9 cellular contexts compared by ENCODE assay signal in the genomic region with DNA sequence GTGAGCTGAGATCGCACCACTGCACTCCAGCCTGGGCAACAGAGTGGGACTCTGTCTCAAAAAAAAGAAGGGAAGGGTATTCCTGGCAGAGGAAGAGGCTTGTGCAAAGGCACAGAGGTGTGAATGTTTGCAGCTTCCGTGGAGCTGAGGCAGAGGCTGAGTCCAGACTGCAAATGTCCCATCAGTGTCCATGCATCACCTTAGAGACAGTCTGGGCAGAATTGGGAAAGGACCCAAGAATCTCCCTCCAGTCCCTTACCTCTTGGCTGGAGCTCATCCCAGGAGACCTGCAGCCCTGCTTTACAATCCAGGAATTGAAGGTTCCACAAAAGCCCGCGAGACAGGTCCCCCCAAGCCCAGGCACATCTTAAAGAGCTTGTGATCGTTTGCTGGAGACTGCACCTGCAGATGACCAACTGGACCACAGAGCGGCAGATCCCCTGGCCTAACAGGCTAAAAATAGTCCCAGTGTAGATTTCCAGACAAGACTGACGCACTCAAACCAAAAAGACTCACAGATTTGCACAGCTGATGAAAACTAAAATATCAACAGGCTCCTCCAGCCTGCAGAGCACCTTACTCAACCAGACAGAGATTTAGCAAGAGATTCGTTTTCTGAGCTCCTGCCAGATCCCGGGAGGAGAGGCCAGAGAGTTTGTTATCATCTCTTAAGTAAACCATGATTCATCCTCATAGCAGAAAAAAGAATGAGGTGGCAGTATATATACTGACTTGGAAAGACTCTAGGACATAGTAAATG. TPM values are rescaled to one million over a fixed set of nuclear protein-coding genes. Genes with fewer than 3 reads are reported as not detected.
A peak's percentile ranks its signal among the peaks of the same experiment; 100 is the strongest.
DNase-seq lines count a peak whose midpoint lies in the region; ATAC-seq and TF ChIP-seq lines count a peak whose summit lies in the region.
"Had no signal": no experiment of that assay in that cellular context is flagged by ENCODE, and none has a peak within 500 bp of the region (broad histone marks: within the 10 kb centered on the region; RNA-seq: fewer than 3 reads in every experiment).

No MANE protein-coding gene starts in this region.

- peaks cover 24% of the 10 kb centered on the region for H3F3A ChIP-seq in PC-9 (ENCODE audit: insufficient read depth, low read depth)

- H4K20me1 ChIP-seq in PC-9 (ENCODE audit: insufficient read depth) (no peaks in the 10 kb centered on the region), fibroblast of lung (ENCODE audit: control insufficient read depth, extremely low read depth, insufficient read depth, low read length) (no peaks in the 10 kb centered on the region)

- BruUV-seq in PC-9 (replicated peaks; lab: Mats Ljungman, UMichigan) = no TSS peak

- H3K9me3 ChIP-seq in PC-9 (ENCODE audit: insufficient read depth, low read depth) (no peaks in the 10 kb centered on the region), fibroblast of lung (ENCODE audit: control insufficient read depth, insufficient read depth, low read depth, low read length) (no peaks in the 10 kb centered on the region), psoas muscle (no peaks in the 10 kb centered on the region)
- H3K9me3 ChIP-seq: SJCRH30 had no signal

- DNase-seq in DMS 273 treated with DMSO at 0.1 percent for 48 hours (lab: John Stamatoyannopoulos, UW) (peak; percentile 44), PC-9 (peak; percentile 60 to 96), fibroblast of lung (ENCODE audit: low read depth in 2 of 2) (peak; percentile 99), psoas muscle (peak; percentile 75 to 86), C1 segment of cervical spinal cord (lab: John Stamatoyannopoulos, UW) (no peak), nucleus accumbens (lab: John Stamatoyannopoulos, UW) (no peak), mesenteric fat pad (ENCODE audit: low spot score) (no peak), coronary artery (ENCODE audit: low spot score) (no peak)

- H2AFZ ChIP-seq in PC-9 = no peak overlapping the region
- H2AFZ ChIP-seq in fibroblast of lung (ENCODE audit: low read length) = no peak overlapping the region

- H3K9ac ChIP-seq in fibroblast of lung (ENCODE audit: insufficient read depth, low read length) = no peak overlapping the region

- peak; percentile 89 to 97 (median 96) for ATAC-seq in psoas muscle

- H3K4me2 ChIP-seq in PC-9 (peak overlapping the region; percentile 64), fibroblast of lung (ENCODE audit: extremely low read depth, insufficient read depth, low read length) (no peak overlapping the region)

- TF ChIP-seq CTCF in PC-9 (conservative IDR thresholded peaks at IDR 0.05) (no peak), fibroblast of lung (conservative IDR thresholded peaks at IDR 0.05 in 1 of 2, IDR thresholded peaks at IDR 0.05 in 1 of 2; ENCODE audit: low read depth in 1 of 2, low read length in 2 of 2) (peak in 1 of 2 donors; percentile 16), psoas muscle (IDR thresholded peaks at IDR 0.05) (no peak), coronary artery (IDR thresholded peaks at IDR 0.05) (no peak)

- 17 to 35% (median 21%) methylated on average over 9 of the region's 9 CpGs for WGBS in psoas muscle, 3 donors

- H3K27me3 ChIP-seq in PC-9 (ENCODE audit: insufficient read depth, low read depth) (no peaks in the 10 kb centered on the region), fibroblast of lung (ENCODE audit: control insufficient read depth, insufficient read depth, low read length) (peaks cover 10% of the 10 kb centered on the region), psoas muscle (ENCODE audit: insufficient read depth in 3 of 3, low read length in 2 of 3) (no peaks in the 10 kb centered on the region)
- H3K27me3 ChIP-seq: SJCRH30 had no signal

- CTCF ChIA-PET in PC-9 (lab: Charles Lee) = interaction anchor here (0.7 kb wide), 1 partner anchor 71 kb away, joined by 5 read pairs; no protein-coding TSS in a partner anchor

- no peaks in the 10 kb centered on the region for H3K79me2 ChIP-seq in PC-9 (ENCODE audit: low read depth)
- no peaks in the 10 kb centered on the region for H3K79me2 ChIP-seq in fibroblast of lung (ENCODE audit: control insufficient read depth, insufficient read depth, low read length)

- H3K9me2 ChIP-seq in PC-9 (ENCODE audit: insufficient read depth) = no peaks in the 10 kb centered on the region

- no peak overlapping the region for H3K4me3 ChIP-seq in PC-9
- H3K4me3 ChIP-seq in fibroblast of lung (replicated peaks in 1 of 4; ENCODE audit: control extremely low read depth in 1 of 4, insufficient read depth in 1 of 4, low read depth in 3 of 4, low read length in 4 of 4) = no peak overlapping the region
- H3K4me3 ChIP-seq in psoas muscle = no peak overlapping the region
- H3K4me3 ChIP-seq in coronary artery = no peak overlapping the region
- H3K4me3 ChIP-seq: SJCRH30 had no signal

- intact Hi-C loops in PC-9 (cut with micrococcal nuclease; ENCODE audit: unreplicated experiment) (loop anchor here (2.0 kb wide), 2 partner anchors 18 to 96 kb away; no protein-coding TSS in a partner anchor), psoas muscle (cut with DNase I) (loop anchor here in 1 of 2 donors (5.0 kb wide), 1 partner anchor 49 kb away; no protein-coding TSS in a partner anchor)

- H3K36me3 ChIP-seq in PC-9 (ENCODE audit: low read depth) (no peaks in the 10 kb centered on the region), fibroblast of lung (ENCODE audit: control insufficient read depth, insufficient read depth, low read length) (no peaks in the 10 kb centered on the region), psoas muscle (ENCODE audit: insufficient read depth in 1 of 2, low read depth in 1 of 2) (no peaks in the 10 kb centered on the region)
- H3K36me3 ChIP-seq: SJCRH30 had no signal

- peaks cover 38% of the 10 kb centered on the region for H3K4me1 ChIP-seq in PC-9 (replicated peaks; ENCODE audit: insufficient read depth)
- H3K4me1 ChIP-seq in fibroblast of lung (ENCODE audit: control insufficient read depth, extremely low read depth, insufficient read depth, low read length) = peaks cover 8% of the 10 kb centered on the region
- peaks cover 34% of the 10 kb centered on the region for H3K4me1 ChIP-seq in psoas muscle

- H3K27ac ChIP-seq in PC-9 = peak overlapping the region; percentile 53
- peak overlapping the region; percentile 11 for H3K27ac ChIP-seq in fibroblast of lung (ENCODE audit: insufficient read depth, low read length)
- peak overlapping the region; percentile 82 for H3K27ac ChIP-seq in psoas muscle
- no peak overlapping the region for H3K27ac ChIP-seq in coronary artery
- H3K27ac ChIP-seq: SJCRH30 had no signal

- POLR2A ChIA-PET in PC-9 (lab: Charles Lee; ENCODE audit: unreplicated experiment) = interaction anchor here (0.7 to 0.9 kb wide), 2 partner anchors 252 to 295 kb away, joined by 5 to 6 read pairs; partner anchors contain the start of gene CACUL1

RNA-seq across cellular contexts. Expression of gene NANOS1, which starts 22.9 kb away (rescaled TPM):
- total RNA-seq in PC-9 (2021) (5.2 and 7.2 TPM in 2 replicates), fibroblast of lung (1.0 and 1.2 TPM in 2 replicates), psoas muscle (10 to 100 TPM in 3 of 4 donors, 1 to 10 TPM in 1; 9.7 to 59.4 (median 17.1) TPM), mesenteric fat pad (54.3 TPM)
- polyA plus RNA-seq in fibroblast of lung (1.1 and 2.3 TPM in 2 replicates), psoas muscle (10 to 100 TPM in 2 of 3 donors, 1 to 10 TPM in 1; 1.4 to 32.8 (median 30.7) TPM)
- polyA plus RNA-seq in fibroblast of lung (2012) = 1.2 and 2.0 TPM in 2 replicates
- polyA minus RNA-seq in fibroblast of lung (ENCODE audit: low replicate concordance) = 0.22 and 0.24 TPM in 2 replicates

Comparison
In these comparisons a context has a peak if more than half of its experiments do, and no peak if none do; other contexts are left out.
1. DNase-seq: peak in DMS 273 treated with DMSO at 0.1 percent for 48 hours (single experiment), PC-9 (2 of 2), fibroblast of lung (2 of 2) and psoas muscle (2 of 2); none in C1 segment of cervical spinal cord (0 of 14), nucleus accumbens (0 of 56), mesenteric fat pad (single experiment) and coronary artery (single experiment).
2. H3K27ac ChIP-seq: peak in PC-9 (single experiment), fibroblast of lung (single experiment) and psoas muscle (single experiment); none in coronary artery (0 of 2).